Comparison of ENCODE assay signal across 2 cellular contexts in the genomic region with DNA sequence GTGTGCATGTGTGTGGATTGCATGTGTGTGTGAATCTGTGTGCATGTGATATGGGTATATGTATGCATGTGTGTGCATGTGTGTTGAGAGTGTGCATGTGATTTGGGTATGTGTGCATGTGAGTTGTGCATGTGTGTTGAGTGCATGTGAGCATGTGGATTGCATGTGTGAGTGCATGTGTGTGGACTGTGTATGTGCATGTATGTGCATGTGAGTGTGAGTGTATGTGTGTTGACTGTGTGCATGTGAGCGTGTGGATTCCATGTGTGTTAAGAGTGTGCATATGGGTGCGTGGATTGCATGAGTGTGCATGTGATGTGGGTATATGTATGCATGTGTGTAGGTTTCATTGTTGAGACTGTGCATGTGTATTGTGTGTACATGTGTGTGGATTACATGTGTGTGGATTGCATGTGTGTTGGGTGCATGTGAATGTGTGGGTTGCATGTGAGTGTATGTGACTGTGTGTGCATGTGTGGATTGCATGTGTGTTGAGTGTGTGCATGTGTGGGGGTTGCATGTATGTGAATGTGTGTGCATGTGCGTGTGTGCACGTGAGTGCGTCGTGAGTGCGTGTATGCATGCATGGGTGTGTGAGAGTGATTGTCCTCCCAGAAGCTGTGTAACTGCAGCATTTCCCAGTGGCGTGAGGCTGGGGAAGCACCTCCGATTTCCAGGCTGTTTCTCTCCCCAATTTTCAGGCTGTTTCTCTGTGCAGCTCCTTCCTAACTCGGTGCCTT.
TF ChIP-seq lines count a peak whose summit lies in the region.

No MANE protein-coding gene starts in this region.

TF ChIP-seq in GM12891, 5 proteins besides CTCF, POLR2A, EP300 and RAD21:
- TF ChIP-seq PAX5 (IDR thresholded peaks at IDR 0.05; ENCODE audit: insufficient read depth, low read length, severe bottlenecking) (no peak), POU2F2 (IDR thresholded peaks at IDR 0.05; ENCODE audit: low read depth, low read length) (no peak), TAF1 (IDR thresholded peaks at IDR 0.05; ENCODE audit: low read depth, low read length) (no peak), SPI1 (IDR thresholded peaks at IDR 0.05; ENCODE audit: low read depth, low read length) (no peak), POLR2AphosphoS5 (IDR thresholded peaks at IDR 0.05; ENCODE audit: low read depth, low read length) (no peak)
TF ChIP-seq in GM12891: peak in this region for 0.

TF ChIP-seq in K562, 482 proteins besides CTCF, POLR2A, EP300 and RAD21:
- TF ChIP-seq TSC22D4 (tag; IDR thresholded peaks at IDR 0.05): 0 out of 2 replicates have a peak, but pooled peaks have one; percentile 25
- TF ChIP-seq ZBED1 (IDR thresholded peaks at IDR 0.05): no peak
- TF ChIP-seq HMG20B (CRISPR knock-in tag; IDR thresholded peaks at IDR 0.05): no peak
TF ChIP-seq in K562: peak in this region for 1.
